Comparison of ENCODE assay signal across 25 cellular contexts in genomic region chr1:230747139-230747730, GRCh38. TPM values are rescaled to one million over a fixed set of nuclear protein-coding genes. Genes with fewer than 3 reads are reported as not detected.
DNase-seq lines count a peak whose midpoint lies in the region; ATAC-seq, FAIRE-seq and TF ChIP-seq lines count a peak whose summit lies in the region.
"Had no signal": no experiment of that assay in that cellular context is flagged by ENCODE, and none has a peak within 500 bp of the region (broad histone marks: within the 10 kb centered on the region; RNA-seq: fewer than 3 reads in every experiment).

Gene CAPN9 (plus strand): TSS chr1:230747388. CDS start chr1:230747497, 109 bp downstream.

- FAIRE-seq in HepG2 (lab: Jason Lieb, UNC), result no peak
- FAIRE-seq: endothelial cell of umbilical vein, GM12878 had no signal

- peak; percentile 3; the same call in 1 of the 3 replicates for ATAC-seq in HepG2
- ATAC-seq in right lobe of liver, result no peak
- ATAC-seq in left colon, result peak; percentile 50
- ATAC-seq in GM19452 (IDR thresholded peaks at IDR 0.05; ENCODE audit: unreplicated experiment), result no peak
- ATAC-seq: activated CD4-positive, CD25-positive, alpha-beta regulatory T cell treated with anti-CD3 and anti-CD28 coated beads, Interleukin-2, amount 50 U/mL, for 24 hours; GM12878; natural killer cell; sciatic nerve; stimulated activated naive CD8-positive, alpha-beta T cell treated with anti-CD3 and anti-CD28 coated beads, Interleukin-15, Interleukin-2, amounts not matched to agents 100 U/mL and 50 U/mL, for 24 hours; T-cell had no signal

- no peaks in the 10 kb centered on the region for H4K20me1 ChIP-seq in HepG2 (ENCODE audit: insufficient read depth, low read length)
- H4K20me1 ChIP-seq: BLaER1 had no signal

- TF ChIP-seq RAD21 in HepG2 (CRISPR knock-in tag; IDR thresholded peaks at IDR 0.05), result no peak

- H3K4me3 ChIP-seq in HepG2 (replicated peaks in 1 of 3; ENCODE audit: insufficient read depth in 1 of 3, low read depth in 2 of 3, low read length in 3 of 3) (peak within 1 kb of the TSS in 1 of 3 experiments; percentile 12; a peak in 1 of 6 replicates), right lobe of liver (no peak within 1 kb of the TSS), parathyroid adenoma (ENCODE audit: low read depth, low read length) (no peak within 1 kb of the TSS)
- H3K4me3 ChIP-seq: ascending aorta, BLaER1, GM12878, thyroid gland had no signal

- no peak within 1 kb of the TSS for H3K27ac ChIP-seq in HepG2 (ENCODE audit: extremely low read length, insufficient read depth, low read length)
- no peak within 1 kb of the TSS for H3K27ac ChIP-seq in right lobe of liver
- no peak within 1 kb of the TSS for H3K27ac ChIP-seq in parathyroid adenoma
- H3K27ac ChIP-seq: ascending aorta, BLaER1, thyroid gland had no signal

- TF ChIP-seq POLR2A in HepG2 (IDR thresholded peaks at IDR 0.05; ENCODE audit: insufficient read depth in 1 of 2, low read depth in 2 of 2, low read length in 2 of 2) (no peak), right lobe of liver (IDR thresholded peaks at IDR 0.05) (no peak)

- in situ Hi-C loops in HepG2 (cut with HindIII; ENCODE audit: extremely low pct_ligation_motif_present, low pct_unique_long_range_greater_than_20kb), result no loop called here

- TF ChIP-seq CTCF in HepG2 (CRISPR knock-in tag; IDR thresholded peaks at IDR 0.05) (no peak), right lobe of liver (IDR thresholded peaks at IDR 0.05) (no peak), parathyroid adenoma (IDR thresholded peaks at IDR 0.05) (no peak)

- H3K36me3 ChIP-seq in HepG2 (replicated peaks in 1 of 2; ENCODE audit: control insufficient read depth in 1 of 2, insufficient read depth in 2 of 2, low read length in 2 of 2) (no peaks in the 10 kb centered on the region), right lobe of liver (no peaks in the 10 kb centered on the region), parathyroid adenoma (ENCODE audit: control insufficient read depth, insufficient read depth, low read length) (no peaks in the 10 kb centered on the region)
- H3K36me3 ChIP-seq: ascending aorta, BLaER1, thyroid gland had no signal

- H3K9me3 ChIP-seq in HepG2 (ENCODE audit: low read length) (no peaks in the 10 kb centered on the region), right lobe of liver (no peaks in the 10 kb centered on the region), parathyroid adenoma (ENCODE audit: control insufficient read depth, low read length) (no peaks in the 10 kb centered on the region)
- H3K9me3 ChIP-seq: ascending aorta, BLaER1, thyroid gland had no signal

- no peak for TF ChIP-seq EP300 in HepG2 (IDR thresholded peaks at IDR 0.05; ENCODE audit: low read depth in 2 of 2, low read length in 2 of 2)
- no peak for TF ChIP-seq EP300 in HepG2 (CRISPR knock-in tag; IDR thresholded peaks at IDR 0.05; ENCODE audit: borderline replicate concordance)

- no peak for DNase-seq in HepG2 (ENCODE audit: low spot score)
- no peak for DNase-seq in right lobe of liver
- peak in 1 of 2 donors; percentile 65 for DNase-seq in left colon
- no peak for DNase-seq in MV-4-11 (lab: John Stamatoyannopoulos, UW)
- no peak for DNase-seq in activated CD8-positive, alpha-beta memory T cell treated with anti-CD3 and anti-CD28 coated beads for 24 hours
- no peak for DNase-seq in inferior parietal cortex (ENCODE audit: extremely low spot score)
- DNase-seq: ACHN; activated CD4-positive, alpha-beta memory T cell treated with anti-CD3 and anti-CD28 coated beads, Interleukin-2, amount 10 ng/mL, durations not matched to agents 7 days and 5 days; H7; natural killer cell; NCI-H1930; NCI-H345; OCI-M1; stimulated activated naive CD8-positive, alpha-beta T cell treated with anti-CD3 and anti-CD28 coated beads, Interleukin-15, Interleukin-2, amounts not matched to agents 100 U/mL and 50 U/mL, for 24 hours; T-cell; thyroid gland had no signal

- intact Hi-C loops in HepG2 (cut with micrococcal nuclease; ENCODE audit: unreplicated experiment), result no loop called here
- intact Hi-C loops in right lobe of liver (cut with DNase I), result no loop called here
- intact Hi-C loops in left colon (cut with DNase I, micrococcal nuclease), result no loop called here

- H2AFZ ChIP-seq in HepG2 (ENCODE audit: low read length) (no peak within 1 kb of the TSS), parathyroid adenoma (peak within 1 kb of the TSS; percentile 33)

- POLR2A ChIA-PET in HepG2 (lab: Yijun Ruan, JAX), result interaction anchor here (1.0 to 1.4 kb wide), 4 partner anchors 17 to 108 kb away, joined by 3 to 6 read pairs (median 4); partner anchors contain the start of gene AGT

- WGBS in HepG2 (ENCODE audit: low lambda C conversion rate), result 53% methylated on average over 10 of the region's 13 CpGs
- 40% methylated on average over 8 of the region's 13 CpGs for WGBS in right lobe of liver (ENCODE audit: insufficient coverage, low coverage, low lambda C conversion rate, missing lambda C conversion rate)

- H3K79me2 ChIP-seq in HepG2 (ENCODE audit: insufficient read depth, low read length), result no peaks in the 10 kb centered on the region
- H3K79me2 ChIP-seq in parathyroid adenoma, result no peaks in the 10 kb centered on the region

- CTCF ChIA-PET in HepG2 (lab: Yijun Ruan, JAX; ENCODE audit: low intra/inter-chr PET ratio, low total read pairs), result no interaction called here

- BruUV-seq in HepG2 (replicated peaks; lab: Mats Ljungman, UMichigan), result no TSS peak

- no peaks in the 10 kb centered on the region for H3K27me3 ChIP-seq in HepG2 (ENCODE audit: control insufficient read depth in 1 of 2, insufficient read depth in 2 of 2, low read length in 2 of 2)
- H3K27me3 ChIP-seq in right lobe of liver, result no peaks in the 10 kb centered on the region
- H3K27me3 ChIP-seq in parathyroid adenoma (ENCODE audit: control insufficient read depth, insufficient read depth, low read length), result no peaks in the 10 kb centered on the region
- H3K27me3 ChIP-seq: ascending aorta, BLaER1, thyroid gland had no signal

- H3K9ac ChIP-seq in HepG2 (ENCODE audit: insufficient read depth, low read depth, low read length), result no peak within 1 kb of the TSS
- no peak within 1 kb of the TSS for H3K9ac ChIP-seq in parathyroid adenoma
- H3K9ac ChIP-seq: BLaER1 had no signal

- peaks cover 94% of the 10 kb centered on the region for H3K4me1 ChIP-seq in HepG2 (ENCODE audit: insufficient read depth, low read length)
- peaks cover 0 to 3% (median 0%) of the 10 kb centered on the region in 4 donors for H3K4me1 ChIP-seq in right lobe of liver
- peaks cover 19% of the 10 kb centered on the region for H3K4me1 ChIP-seq in parathyroid adenoma
- H3K4me1 ChIP-seq: ascending aorta had no signal

- peak within 1 kb of the TSS; percentile 47 for H3K4me2 ChIP-seq in HepG2 (ENCODE audit: low read depth, low read length)
- no peak within 1 kb of the TSS for H3K4me2 ChIP-seq in parathyroid adenoma (ENCODE audit: low read length)

TF ChIP-seq in HepG2, 621 proteins besides CTCF, POLR2A, EP300 and RAD21 (continues in another document):
- TF ChIP-seq AFF4 (CRISPR knock-in tag; IDR thresholded peaks at IDR 0.05), result no peak

RNA-seq across cellular contexts. Expression of gene CAPN9, which starts in this region (rescaled TPM):
- total RNA-seq in HepG2 (2016; rRNA removed; fragmentation: Illumina TruSeq; extraction: Trizol) (0.17 and 0.31 TPM in 2 replicates), right lobe of liver (not detected), left colon (10 to 100 TPM; 46.3 to 53.6 TPM)
- total RNA-seq in HepG2 (2016; cell fraction: cytosol; rRNA removed; fragmentation: Illumina TruSeq; extraction: Trizol; ENCODE audit: low read depth), result not detected in 2 replicates
- total RNA-seq in HepG2 (2016; cell fraction: insoluble cytoplasmic fraction; rRNA removed; fragmentation: Illumina TruSeq; extraction: Trizol), result 0.09 and 0.16 TPM in 2 replicates
- not detected in 2 replicates for total RNA-seq in HepG2 (2016; cell fraction: membrane; rRNA removed; fragmentation: Illumina TruSeq; extraction: Trizol)
- total RNA-seq in HepG2 (2016; cell fraction: nucleus; rRNA removed; fragmentation: Illumina TruSeq; extraction: Trizol), result not detected in 2 replicates
- 0.04 and 0.10 TPM in 2 replicates for polyA plus RNA-seq in HepG2 (2011; rRNA removed)
- 0.06 and 0.11 TPM in 2 replicates for polyA plus RNA-seq in HepG2 (2011; cell fraction: cytosol; rRNA removed)
- 0.19 TPM in 1 of 2 replicates, not detected in the other for polyA plus RNA-seq in HepG2 (2011; cell fraction: nucleus; rRNA removed)
- polyA plus RNA-seq in HepG2 (2012), result 0.09 TPM in 1 of 2 replicates, not detected in the other
- 0.26 TPM in 1 of 2 replicates, not detected in the other for polyA plus RNA-seq in HepG2 (2016; cell fraction: cytosol; fragmentation: Illumina TruSeq; extraction: Trizol; ENCODE audit: low read depth)
- not detected in 2 replicates for polyA plus RNA-seq in HepG2 (2016; cell fraction: insoluble cytoplasmic fraction; fragmentation: Illumina TruSeq; extraction: Trizol; ENCODE audit: low read depth)
- 0.06 TPM in 1 of 2 replicates, not detected in the other for polyA plus RNA-seq in HepG2 (2016; cell fraction: membrane; fragmentation: Illumina TruSeq; extraction: Trizol; ENCODE audit: low read depth)
- polyA plus RNA-seq in HepG2 (2016; cell fraction: nucleus; fragmentation: Illumina TruSeq; extraction: Trizol; ENCODE audit: insufficient read depth, low read depth), result 0.21 TPM in 1 of 2 replicates, not detected in the other
- polyA minus RNA-seq in HepG2 (2011; rRNA and poly(A)+ RNA removed; ENCODE audit: low replicate concordance), result 0.12 TPM in 1 of 2 replicates, not detected in the other
- polyA minus RNA-seq in HepG2 (2011; cell fraction: cytosol; rRNA and poly(A)+ RNA removed), result not detected in 2 replicates
- not detected in 2 replicates for polyA minus RNA-seq in HepG2 (2011; cell fraction: nucleus; rRNA and poly(A)+ RNA removed)
- total RNA-seq: activated CD4-positive, alpha-beta memory T cell treated with anti-CD3 and anti-CD28 coated beads, Interleukin-2, amount 10 ng/mL, durations not matched to agents 7 days and 5 days; ascending aorta; endothelial cell of umbilical vein; GM12878; mesenteric fat pad; natural killer cell; T-cell; thyroid gland had no signal
- polyA plus RNA-seq: endothelial cell of umbilical vein, GM12878 had no signal

Comparison
In these comparisons a context has a peak if more than half of its experiments do, and no peak if none do; other contexts are left out.
1. RNA of gene CAPN9 (total RNA-seq): 46.3 to 53.6 TPM in left colon; 0.09 to 0.31 TPM in HepG2 and not detected in right lobe of liver; every median in the first group is over 10 times any median in the second.
2. Peak in ATAC-seq and H3K4me2 ChIP-seq in HepG2; RNA of the gene not detected or under 1 TPM.